Comparison of ENCODE assay signal across 1 cellular context in the genomic region with DNA sequence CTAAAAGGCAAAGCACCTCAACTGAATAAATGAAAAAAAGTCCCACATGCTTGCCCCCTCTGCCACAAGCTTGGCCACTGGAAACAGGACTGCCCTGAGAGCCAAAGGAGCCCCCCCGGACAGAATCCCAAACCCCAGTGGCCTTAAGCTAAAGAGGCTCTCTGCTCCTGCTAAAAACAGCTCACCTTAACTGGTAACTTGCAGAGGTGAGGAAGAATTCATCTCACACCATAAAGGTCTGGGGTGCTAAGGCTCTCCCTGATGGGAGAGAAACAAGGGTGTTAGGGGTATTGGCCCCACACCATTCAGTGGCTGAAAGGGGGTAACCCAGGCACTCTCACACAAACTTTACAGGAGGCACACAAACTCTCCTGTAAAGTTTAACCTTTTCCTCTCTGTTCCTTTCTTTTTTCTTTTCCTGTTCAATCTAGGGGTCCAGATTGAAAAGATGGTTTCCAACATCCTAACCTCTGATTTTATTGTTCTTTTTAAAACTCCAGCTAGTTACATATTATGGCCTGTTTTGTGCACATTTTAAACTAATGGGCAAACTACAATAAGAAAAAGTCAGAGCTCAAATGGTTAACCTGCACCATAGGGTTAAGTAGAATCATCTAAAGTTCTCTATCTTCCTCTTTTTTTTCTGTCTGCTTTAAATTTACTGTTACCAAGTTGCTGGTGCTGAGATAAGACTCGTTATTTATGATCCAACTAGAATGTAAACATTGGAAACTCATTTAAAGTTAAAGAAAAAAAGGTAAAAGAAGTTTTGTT.
TF ChIP-seq lines count a peak whose summit lies in the region.

No MANE protein-coding gene starts in this region.

TF ChIP-seq in K562, 482 proteins besides CTCF, POLR2A, EP300 and RAD21 (continued from another document and continues in another):
- TF ChIP-seq ZNF318 (IDR thresholded peaks at IDR 0.05; ENCODE audit: borderline replicate concordance in 1 of 2, low read depth in 1 of 2) (peak; percentile 39 to 98; a peak in 2 of 4 replicates), NR2F6 (CRISPR knock-in tag; IDR thresholded peaks at IDR 0.05) (0 out of 2 replicates have a peak, but pooled peaks have one; percentile 15), THRA (IDR thresholded peaks at IDR 0.05) (no peak), CBX8 (IDR thresholded peaks at IDR 0.05; ENCODE audit: borderline replicate concordance, extremely low read depth, low read depth, low read length, poor library complexity, severe bottlenecking) (no peak), POLR3A (IDR thresholded peaks at IDR 0.05; ENCODE audit: borderline replicate concordance, extremely low read depth, insufficient read depth, insufficient read length) (no peak), ZNF668 (CRISPR knock-in tag; IDR thresholded peaks at IDR 0.05) (no peak), MXI1 (IDR thresholded peaks at IDR 0.05; ENCODE audit: low read depth, low read length) (no peak), ZNF384 (IDR thresholded peaks at IDR 0.05; ENCODE audit: low read depth, low read length) (peak; percentile 79), HNRNPH1 (optimal IDR thresholded peaks at IDR 0.05; ENCODE audit: low read depth, low read length) (no peak), TRIM24 (IDR thresholded peaks at IDR 0.05) (peak; percentile 14 to 49; a peak in 1 of 4 replicates), BDP1 (IDR thresholded peaks at IDR 0.05; ENCODE audit: insufficient read depth, insufficient read length) (no peak), ZNF354B (CRISPR knock-in tag; IDR thresholded peaks at IDR 0.05) (peak; percentile 30; the same call in 1 of the 2 replicates), ARID1B (IDR thresholded peaks at IDR 0.05) (peak; percentile 78), ZNF592 (IDR thresholded peaks at IDR 0.05) (peak; percentile 62; the same call in 1 of the 2 replicates), RBM14 (IDR thresholded peaks at IDR 0.05; ENCODE audit: borderline replicate concordance, insufficient read depth, low read depth, low read length) (no peak), ZNF184 (CRISPR knock-in tag; IDR thresholded peaks at IDR 0.05) (no peak), ZNF695 (CRISPR knock-in tag; IDR thresholded peaks at IDR 0.05) (no peak), LEF1 (IDR thresholded peaks at IDR 0.05) (peak; percentile 85; the same call in 1 of the 2 replicates), CC2D1A (IDR thresholded peaks at IDR 0.05) (no peak), NBN (IDR thresholded peaks at IDR 0.05; ENCODE audit: low read depth) (peak; percentile 35; the same call in 1 of the 2 replicates), FOXK2 (conservative IDR thresholded peaks at IDR 0.05 in 1 of 2, IDR thresholded peaks at IDR 0.05 in 1 of 2; ENCODE audit: low read depth in 2 of 2) (peak; percentile 84 to 92)
- TF ChIP-seq, protein P1, sequence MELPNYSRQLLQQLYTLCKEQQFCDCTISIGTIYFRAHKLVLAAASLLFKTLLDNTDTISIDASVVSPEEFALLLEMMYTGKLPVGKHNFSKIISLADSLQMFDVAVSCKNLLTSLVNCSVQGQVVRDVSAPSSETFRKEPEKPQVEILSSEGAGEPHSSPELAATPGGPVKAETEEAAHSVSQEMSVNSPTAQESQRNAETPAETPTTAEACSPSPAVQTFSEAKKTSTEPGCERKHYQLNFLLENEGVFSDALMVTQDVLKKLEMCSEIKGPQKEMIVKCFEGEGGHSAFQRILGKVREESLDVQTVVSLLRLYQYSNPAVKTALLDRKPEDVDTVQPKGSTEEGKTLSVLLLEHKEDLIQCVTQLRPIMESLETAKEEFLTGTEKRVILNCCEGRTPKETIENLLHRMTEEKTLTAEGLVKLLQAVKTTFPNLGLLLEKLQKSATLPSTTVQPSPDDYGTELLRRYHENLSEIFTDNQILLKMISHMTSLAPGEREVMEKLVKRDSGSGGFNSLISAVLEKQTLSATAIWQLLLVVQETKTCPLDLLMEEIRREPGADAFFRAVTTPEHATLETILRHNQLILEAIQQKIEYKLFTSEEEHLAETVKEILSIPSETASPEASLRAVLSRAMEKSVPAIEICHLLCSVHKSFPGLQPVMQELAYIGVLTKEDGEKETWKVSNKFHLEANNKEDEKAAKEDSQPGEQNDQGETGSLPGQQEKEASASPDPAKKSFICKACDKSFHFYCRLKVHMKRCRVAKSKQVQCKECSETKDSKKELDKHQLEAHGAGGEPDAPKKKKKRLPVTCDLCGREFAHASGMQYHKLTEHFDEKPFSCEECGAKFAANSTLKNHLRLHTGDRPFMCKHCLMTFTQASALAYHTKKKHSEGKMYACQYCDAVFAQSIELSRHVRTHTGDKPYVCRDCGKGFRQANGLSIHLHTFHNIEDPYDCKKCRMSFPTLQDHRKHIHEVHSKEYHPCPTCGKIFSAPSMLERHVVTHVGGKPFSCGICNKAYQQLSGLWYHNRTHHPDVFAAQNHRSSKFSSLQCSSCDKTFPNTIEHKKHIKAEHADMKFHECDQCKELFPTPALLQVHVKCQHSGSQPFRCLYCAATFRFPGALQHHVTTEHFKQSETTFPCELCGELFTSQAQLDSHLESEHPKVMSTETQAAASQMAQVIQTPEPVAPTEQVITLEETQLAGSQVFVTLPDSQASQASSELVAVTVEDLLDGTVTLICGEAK (IDR thresholded peaks at IDR 0.05), result peak; percentile 67
- TF ChIP-seq, protein P1 (CRISPR knock-in tag; IDR thresholded peaks at IDR 0.05), result no peak
- TF ChIP-seq, protein P2, sequence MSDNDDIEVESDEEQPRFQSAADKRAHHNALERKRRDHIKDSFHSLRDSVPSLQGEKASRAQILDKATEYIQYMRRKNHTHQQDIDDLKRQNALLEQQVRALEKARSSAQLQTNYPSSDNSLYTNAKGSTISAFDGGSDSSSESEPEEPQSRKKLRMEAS (CRISPR knock-in tag; IDR thresholded peaks at IDR 0.05), result no peak
- TF ChIP-seq, protein P3, sequence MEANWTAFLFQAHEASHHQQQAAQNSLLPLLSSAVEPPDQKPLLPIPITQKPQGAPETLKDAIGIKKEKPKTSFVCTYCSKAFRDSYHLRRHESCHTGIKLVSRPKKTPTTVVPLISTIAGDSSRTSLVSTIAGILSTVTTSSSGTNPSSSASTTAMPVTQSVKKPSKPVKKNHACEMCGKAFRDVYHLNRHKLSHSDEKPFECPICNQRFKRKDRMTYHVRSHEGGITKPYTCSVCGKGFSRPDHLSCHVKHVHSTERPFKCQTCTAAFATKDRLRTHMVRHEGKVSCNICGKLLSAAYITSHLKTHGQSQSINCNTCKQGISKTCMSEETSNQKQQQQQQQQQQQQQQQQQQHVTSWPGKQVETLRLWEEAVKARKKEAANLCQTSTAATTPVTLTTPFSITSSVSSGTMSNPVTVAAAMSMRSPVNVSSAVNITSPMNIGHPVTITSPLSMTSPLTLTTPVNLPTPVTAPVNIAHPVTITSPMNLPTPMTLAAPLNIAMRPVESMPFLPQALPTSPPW (CRISPR knock-in tag; IDR thresholded peaks at IDR 0.05), result peak; percentile 63
